ENCODE assay signal across 11 cellular contexts in the genomic region with DNA sequence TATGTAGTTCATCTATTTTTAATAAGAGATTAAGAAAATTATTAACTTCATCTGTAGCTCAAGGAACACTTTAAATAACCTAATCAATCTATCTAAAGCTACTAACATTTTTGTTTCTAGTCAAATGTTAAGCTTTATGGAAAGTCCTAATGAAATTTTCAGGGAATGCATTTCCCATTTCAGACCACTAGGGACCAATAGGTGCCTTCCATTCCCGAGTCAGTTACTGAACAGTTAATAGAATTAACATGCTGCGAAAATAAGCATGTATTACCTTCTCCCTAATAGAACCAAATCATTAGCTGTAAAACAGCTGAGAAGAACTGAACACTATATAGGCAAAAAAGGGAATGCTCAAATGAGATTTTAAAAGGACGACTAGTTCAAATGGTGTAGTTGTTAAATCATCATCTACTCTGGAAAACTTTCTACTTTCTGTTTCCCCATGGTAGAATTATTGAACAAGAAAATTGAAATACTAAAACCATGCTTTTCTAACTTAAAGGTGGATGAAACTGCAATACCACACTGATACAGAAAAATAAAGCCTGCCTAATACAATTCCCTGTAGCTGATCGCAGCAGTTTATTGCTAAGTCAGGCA. TPM values are rescaled to one million over a fixed set of nuclear protein-coding genes. Genes with fewer than 3 reads are reported as not detected.
DNase-seq lines count a peak whose midpoint lies in the region; ATAC-seq and TF ChIP-seq lines count a peak whose summit lies in the region.
"Had no signal": no experiment of that assay in that cellular context is flagged by ENCODE, and none has a peak within 500 bp of the region (broad histone marks: within the 10 kb centered on the region; RNA-seq: fewer than 3 reads in every experiment).

No MANE protein-coding gene starts in this region.

- H3K36me3 ChIP-seq in CD8-positive, alpha-beta memory T cell (ENCODE audit: insufficient read depth, low read length) = no peaks in the 10 kb centered on the region
- no peaks in the 10 kb centered on the region for H3K36me3 ChIP-seq in ovary
- H3K36me3 ChIP-seq: neutrophil, SJCRH30 had no signal

- no peak for TF ChIP-seq EP300 in ovary (IDR thresholded peaks at IDR 0.05)

- TF ChIP-seq CTCF in AG09309 (IDR thresholded peaks at IDR 0.05; ENCODE audit: control insufficient read depth, insufficient read depth, low read depth, low read length, missing control alignments) = peak; percentile 66
- peak; percentile 39; the same call in 1 of the 2 replicates for TF ChIP-seq CTCF in WTC11 (IDR thresholded peaks at IDR 0.05)
- TF ChIP-seq CTCF in ovary (IDR thresholded peaks at IDR 0.05) = peak in 1 of 3 donors; percentile 44

- CTCF ChIA-PET in WTC11 (lab: Charles Lee) = interaction anchor here (0.6 to 2.6 kb wide), 13 partner anchors 12 to 243 kb away, joined by 3 to 15 read pairs (median 4); a partner anchor contains a TSS
- CTCF ChIA-PET in CD8-positive, alpha-beta memory T cell (lab: Charles Lee) = interaction anchor here (2.1 kb wide), 1 partner anchor 23 kb away, joined by 7 read pairs; a partner anchor contains a TSS

- H3K27me3 Mint-ChIP-seq in WTC11 (ENCODE audit: low read depth) = no peaks in the 10 kb centered on the region
- no peaks in the 10 kb centered on the region for H3K27me3 Mint-ChIP-seq in CD8-positive, alpha-beta memory T cell
- H3K27me3 Mint-ChIP-seq: central memory CD8-positive, alpha-beta T cell had no signal

- no peaks in the 10 kb centered on the region for H3K36me3 Mint-ChIP-seq in WTC11
- peaks cover 0 to 3% (median 0%) of the 10 kb centered on the region in 3 donors for H3K36me3 Mint-ChIP-seq in CD8-positive, alpha-beta memory T cell

- H3K4me3 Mint-ChIP-seq in WTC11 = no peak overlapping the region
- H3K4me3 Mint-ChIP-seq in CD8-positive, alpha-beta memory T cell = no peak overlapping the region
- H3K4me3 Mint-ChIP-seq: central memory CD8-positive, alpha-beta T cell had no signal

- ATAC-seq in WTC11 = peak; percentile 50

- POLR2A ChIA-PET in WTC11 (lab: Charles Lee) = no interaction called here
- POLR2A ChIA-PET in CD8-positive, alpha-beta memory T cell (lab: Charles Lee) = no interaction called here

- no peak overlapping the region for H3K27ac Mint-ChIP-seq in WTC11
- H3K27ac Mint-ChIP-seq in CD8-positive, alpha-beta memory T cell = no peak overlapping the region

- DNase-seq in AG09309 (ENCODE audit: low read depth) = no peak
- DNase-seq in H4 (ENCODE audit: low spot score) = peak; percentile 24
- DNase-seq in WTC11 (ENCODE audit: low spot score) = no peak
- peak; percentile 23 for DNase-seq in left kidney (ENCODE audit: low read depth, low spot score)
- no peak for DNase-seq in CD8-positive, alpha-beta memory T cell
- DNase-seq in activated gamma-delta T cell (lab: John Stamatoyannopoulos, UW) = no peak
- DNase-seq in GM19238 (ENCODE audit: insufficient read length, low spot score) = no peak
- DNase-seq in ovary = no peak

- H3K27ac ChIP-seq in CD8-positive, alpha-beta memory T cell (ENCODE audit: low read depth, low read length) = no peak overlapping the region
- H3K27ac ChIP-seq in ovary = peak overlapping the region in 1 of 2 donors; percentile 27
- H3K27ac ChIP-seq: neutrophil, SJCRH30 had no signal

- WGBS in ovary, 3 donors = 21 to 27% (median 27%) methylated on average over 4 of the region's 4 CpGs

- H3K9me3 Mint-ChIP-seq in WTC11 = no peaks in the 10 kb centered on the region
- H3K9me3 Mint-ChIP-seq in CD8-positive, alpha-beta memory T cell = no peaks in the 10 kb centered on the region
- H3K9me3 Mint-ChIP-seq: central memory CD8-positive, alpha-beta T cell had no signal

- H3K27me3 ChIP-seq in CD8-positive, alpha-beta memory T cell (ENCODE audit: insufficient read depth, low read length, poor library complexity, severe bottlenecking) = no peaks in the 10 kb centered on the region
- no peaks in the 10 kb centered on the region for H3K27me3 ChIP-seq in ovary
- H3K27me3 ChIP-seq: neutrophil, SJCRH30 had no signal

- peaks cover 11% of the 10 kb centered on the region for H3K4me1 Mint-ChIP-seq in WTC11
- peaks cover 37 to 73% (median 62%) of the 10 kb centered on the region in 3 donors for H3K4me1 Mint-ChIP-seq in CD8-positive, alpha-beta memory T cell

- peaks cover 4% of the 10 kb centered on the region for H3K4me1 ChIP-seq in CD8-positive, alpha-beta memory T cell (ENCODE audit: insufficient read depth, low read length)
- H3K4me1 ChIP-seq in ovary (ENCODE audit: insufficient read depth) = peaks cover 3% of the 10 kb centered on the region
- H3K4me1 ChIP-seq: SJCRH30 had no signal

- H3K9me3 ChIP-seq in CD8-positive, alpha-beta memory T cell (ENCODE audit: low read length) = no peaks in the 10 kb centered on the region
- no peaks in the 10 kb centered on the region for H3K9me3 ChIP-seq in ovary
- H3K9me3 ChIP-seq: neutrophil, SJCRH30 had no signal

- no peak for TF ChIP-seq POLR2A in ovary (IDR thresholded peaks at IDR 0.05)

- intact Hi-C loops in ovary (cut with DNase I) = no loop called here

- H3K4me3 ChIP-seq in AG09309 (ENCODE audit: control insufficient read depth, low read depth, low read length) (no peak overlapping the region), ovary (no peak overlapping the region)
- no peak overlapping the region for H3K4me3 ChIP-seq in CD8-positive, alpha-beta memory T cell (ENCODE audit: low read length)
- H3K4me3 ChIP-seq: SJCRH30 had no signal

TF ChIP-seq in WTC11, 78 proteins besides CTCF, POLR2A, EP300 and RAD21:
- TF ChIP-seq ZNF671 (CRISPR knock-in tag; IDR thresholded peaks at IDR 0.05) (no peak), NR1H2 (CRISPR knock-in tag; IDR thresholded peaks at IDR 0.05) (no peak), ZNF416 (CRISPR knock-in tag; IDR thresholded peaks at IDR 0.05) (no peak)
- TF ChIP-seq, protein P1, sequence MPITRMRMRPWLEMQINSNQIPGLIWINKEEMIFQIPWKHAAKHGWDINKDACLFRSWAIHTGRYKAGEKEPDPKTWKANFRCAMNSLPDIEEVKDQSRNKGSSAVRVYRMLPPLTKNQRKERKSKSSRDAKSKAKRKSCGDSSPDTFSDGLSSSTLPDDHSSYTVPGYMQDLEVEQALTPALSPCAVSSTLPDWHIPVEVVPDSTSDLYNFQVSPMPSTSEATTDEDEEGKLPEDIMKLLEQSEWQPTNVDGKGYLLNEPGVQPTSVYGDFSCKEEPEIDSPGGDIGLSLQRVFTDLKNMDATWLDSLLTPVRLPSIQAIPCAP (CRISPR knock-in tag; IDR thresholded peaks at IDR 0.05) = no peak

RNA-seq across cellular contexts. Expression of a gene that starts 22.5 kb away (rescaled TPM):
- 36.2 and 49.6 TPM in 2 replicates for total RNA-seq in H4 (2014; rRNA removed; shearing (Covaris generic))
- 14.1 to 16.9 TPM (median 16.7 TPM) in 3 replicates for total RNA-seq in WTC11 (2021)
- 10 to 100 TPM; 25.2 to 27.1 TPM for total RNA-seq in CD8-positive, alpha-beta memory T cell
- 24.7 TPM for polyA plus RNA-seq in CD8-positive, alpha-beta memory T cell
- total RNA-seq in ovary = 10 to 100 TPM; 22.7 to 36.9 (median 31.9) TPM
- polyA plus RNA-seq in ovary = 10 to 100 TPM; 18.1 to 61.4 TPM

Comparison
In these comparisons a context has a peak if more than half of its experiments do, and no peak if none do; other contexts are left out.
1. DNase-seq: peak in H4 (single experiment) and left kidney (single experiment); none in AG09309 (single experiment), WTC11 (single experiment), CD8-positive, alpha-beta memory T cell (0 of 5), activated gamma-delta T cell (single experiment), GM19238 (single experiment) and ovary (0 of 5).